ENCODE assay signal across 13 cellular contexts in genomic region chr2:12948963-12949353, GRCh38.
DNase-seq lines count a peak whose midpoint lies in the region; ATAC-seq, FAIRE-seq and TF ChIP-seq lines count a peak whose summit lies in the region.
"Had no signal": no experiment of that assay in that cellular context is flagged by ENCODE, and none has a peak within 500 bp of the region (broad histone marks: within the 10 kb centered on the region; RNA-seq: fewer than 3 reads in every experiment).

No MANE protein-coding gene starts in this region.

- peaks cover 23% of the 10 kb centered on the region for H3K27me3 Mint-ChIP-seq in activated naive CD8-positive, alpha-beta T cell treated with anti-CD3 and anti-CD28 coated beads, Interleukin-2, amount 50 U/mL, for 24 hours
- peaks cover 7% of the 10 kb centered on the region for H3K27me3 Mint-ChIP-seq in Calu3 (ENCODE audit: unreplicated experiment)

- H3K9me3 ChIP-seq in stomach = no peaks in the 10 kb centered on the region

- no peak overlapping the region for H3K27ac Mint-ChIP-seq in activated naive CD8-positive, alpha-beta T cell treated with anti-CD3 and anti-CD28 coated beads, Interleukin-2, amount 50 U/mL, for 24 hours
- no peak overlapping the region for H3K27ac Mint-ChIP-seq in Calu3 (ENCODE audit: unreplicated experiment)

- 64 to 90% (median 86%) methylated on average over 2 of the region's 2 CpGs for WGBS in stomach, 5 donors

- no peaks in the 10 kb centered on the region for H3K36me3 Mint-ChIP-seq in activated naive CD8-positive, alpha-beta T cell treated with anti-CD3 and anti-CD28 coated beads, Interleukin-2, amount 50 U/mL, for 24 hours (ENCODE audit: low read depth)
- no peaks in the 10 kb centered on the region for H3K36me3 Mint-ChIP-seq in Calu3 (ENCODE audit: insufficient read depth, unreplicated experiment)

- CTCF ChIA-PET in Calu3 (lab: Charles Lee) = no interaction called here

- no peaks in the 10 kb centered on the region for H3K4me1 ChIP-seq in stomach
- H3K4me1 ChIP-seq: parathyroid adenoma had no signal

- intact Hi-C loops in stomach (cut with DNase I; ENCODE audit: low total_unique reads) (no loop called here), Calu3 (cut with micrococcal nuclease; ENCODE audit: unreplicated experiment) (no loop called here)

- peaks cover 25% of the 10 kb centered on the region for H3K4me1 Mint-ChIP-seq in activated naive CD8-positive, alpha-beta T cell treated with anti-CD3 and anti-CD28 coated beads, Interleukin-2, amount 50 U/mL, for 24 hours
- no peaks in the 10 kb centered on the region for H3K4me1 Mint-ChIP-seq in Calu3 (ENCODE audit: low read depth, unreplicated experiment)

- TF ChIP-seq CTCF in stomach (IDR thresholded peaks at IDR 0.05) (no peak), Calu3 (IDR thresholded peaks at IDR 0.05; ENCODE audit: unreplicated experiment) (no peak)

- no peak for DNase-seq in GM18507 (ENCODE audit: extremely low spot score, insufficient read length, low read depth)
- DNase-seq in activated naive CD8-positive, alpha-beta T cell treated with anti-CD3 and anti-CD28 coated beads, Interleukin-2, amount 50 U/mL, for 24 hours = peak; percentile 20
- DNase-seq in NCI-H2029 treated with DMSO at 0.1 percent for 48 hours (lab: John Stamatoyannopoulos, UW) = no peak
- DNase-seq in stomach = no peak
- DNase-seq in Calu3 = no peak
- no peak for DNase-seq in RCC 7860 (ENCODE audit: low spot score)
- DNase-seq: activated CD4-positive, alpha-beta T cell treated with anti-CD3 and anti-CD28 coated beads for 4 hours; left cardiac atrium; NCI-H1930 had no signal

- no peak for TF ChIP-seq EP300 in stomach (IDR thresholded peaks at IDR 0.05)

- TF ChIP-seq POLR2A in stomach (IDR thresholded peaks at IDR 0.05) = no peak

- no peaks in the 10 kb centered on the region for H3K9me3 Mint-ChIP-seq in activated naive CD8-positive, alpha-beta T cell treated with anti-CD3 and anti-CD28 coated beads, Interleukin-2, amount 50 U/mL, for 24 hours
- H3K9me3 Mint-ChIP-seq in Calu3 (ENCODE audit: low read depth, unreplicated experiment) = peaks cover 3% of the 10 kb centered on the region

- FAIRE-seq in GM18507 (lab: Jason Lieb, UNC) = peak; percentile 42
- FAIRE-seq in RCC 7860 (lab: Jason Lieb, UNC) = no peak
- FAIRE-seq: bronchial epithelial cell had no signal

- no TSS peak for BruUV-seq in Calu3 (replicated peaks; lab: Mats Ljungman, UMichigan)

- H3K27ac ChIP-seq in stomach = no peak overlapping the region
- H3K27ac ChIP-seq: parathyroid adenoma had no signal

- H3K27me3 ChIP-seq in stomach = peaks cover 0 to 5% (median 0%) of the 10 kb centered on the region in 3 donors

- no peak overlapping the region for H3K4me3 ChIP-seq in stomach

- H3K36me3 ChIP-seq in stomach = no peaks in the 10 kb centered on the region

- H3K4me3 Mint-ChIP-seq in activated naive CD8-positive, alpha-beta T cell treated with anti-CD3 and anti-CD28 coated beads, Interleukin-2, amount 50 U/mL, for 24 hours = no peak overlapping the region
- no peak overlapping the region for H3K4me3 Mint-ChIP-seq in Calu3 (ENCODE audit: low read depth, unreplicated experiment)

- ATAC-seq in GM19455 (IDR thresholded peaks at IDR 0.05; ENCODE audit: unreplicated experiment) (peak; percentile 72), HG03135 (IDR thresholded peaks at IDR 0.05; ENCODE audit: unreplicated experiment) (peak; percentile 63)
- peak; percentile 95 for ATAC-seq in activated naive CD8-positive, alpha-beta T cell treated with anti-CD3 and anti-CD28 coated beads, Interleukin-2, amount 50 U/mL, for 24 hours
- ATAC-seq: left cardiac atrium had no signal
